Comparison of ENCODE assay signal across 13 cellular contexts in genomic region chr6:290111-290932, GRCh38. TPM values are rescaled to one million over a fixed set of nuclear protein-coding genes. Genes with fewer than 3 reads are reported as not detected.
DNase-seq lines count a peak whose midpoint lies in the region; ATAC-seq, FAIRE-seq and TF ChIP-seq lines count a peak whose summit lies in the region.
"Had no signal": no experiment of that assay in that cellular context is flagged by ENCODE, and none has a peak within 500 bp of the region (broad histone marks: within the 10 kb centered on the region; RNA-seq: fewer than 3 reads in every experiment).

No MANE protein-coding gene starts in this region.

- TF ChIP-seq CTCF in nephron (IDR thresholded peaks at IDR 0.05; ENCODE audit: unreplicated experiment in 3 of 3) = no peak

- peak; percentile 86 for FAIRE-seq in GM18507 (lab: Jason Lieb, UNC)

- no peak overlapping the region for H3K27ac Mint-ChIP-seq in activated CD4-positive, alpha-beta T cell treated with anti-CD3 and anti-CD28 coated beads for 36 hours
- peak overlapping the region; percentile 32 for H3K27ac Mint-ChIP-seq in activated T-helper 1 cell treated with anti-CD3 and anti-CD28 coated beads, Interleukin-12 subunit alpha, Interleukin-12 subunit beta, Interleukin-2, Interleukin-4 antibody, amounts not matched to agents 30 ng/mL and 10 ng/mL and 1 ng/mL, durations not matched to agents 14 hours and 24 hours and 36 hours
- peak overlapping the region; percentile 11 to 57 (median 55) for H3K27ac Mint-ChIP-seq in nephron

- POLR2A ChIA-PET in activated CD4-positive, alpha-beta T cell treated with anti-CD3 and anti-CD28 coated beads for 36 hours (lab: Charles Lee) = interaction anchor here (0.7 kb wide), 2 partner anchors 67 to 78 kb away, joined by 3 read pairs; no protein-coding TSS in a partner anchor

- no peaks in the 10 kb centered on the region for H3K27me3 Mint-ChIP-seq in activated CD4-positive, alpha-beta T cell treated with anti-CD3 and anti-CD28 coated beads for 36 hours
- no peaks in the 10 kb centered on the region for H3K27me3 Mint-ChIP-seq in activated T-helper 1 cell treated with anti-CD3 and anti-CD28 coated beads, Interleukin-12 subunit alpha, Interleukin-12 subunit beta, Interleukin-2, Interleukin-4 antibody, amounts not matched to agents 30 ng/mL and 10 ng/mL and 1 ng/mL, durations not matched to agents 14 hours and 24 hours and 36 hours (ENCODE audit: insufficient read depth)
- H3K27me3 Mint-ChIP-seq in nephron (ENCODE audit: low read depth) = peaks cover 14% of the 10 kb centered on the region

- H3K4me3 Mint-ChIP-seq in activated CD4-positive, alpha-beta T cell treated with anti-CD3 and anti-CD28 coated beads for 36 hours = peak overlapping the region; percentile 2
- H3K4me3 Mint-ChIP-seq in activated T-helper 1 cell treated with anti-CD3 and anti-CD28 coated beads, Interleukin-12 subunit alpha, Interleukin-12 subunit beta, Interleukin-2, Interleukin-4 antibody, amounts not matched to agents 30 ng/mL and 10 ng/mL and 1 ng/mL, durations not matched to agents 14 hours and 24 hours and 36 hours = peak overlapping the region; percentile 52
- peak overlapping the region; percentile 75 to 84 (median 83) for H3K4me3 Mint-ChIP-seq in nephron

- DNase-seq in activated CD4-positive, alpha-beta T cell treated with anti-CD3 and anti-CD28 coated beads for 36 hours = no peak
- no peak for DNase-seq in activated CD4-positive, alpha-beta T cell treated with anti-CD3 and anti-CD28 coated beads for 4 hours
- no peak for DNase-seq in GM18507 (ENCODE audit: extremely low spot score, insufficient read length, low read depth)
- no peak for DNase-seq in activated T-helper 1 cell treated with anti-CD3 and anti-CD28 coated beads, Interleukin-12 subunit alpha, Interleukin-12 subunit beta, Interleukin-2, Interleukin-4 antibody, amounts not matched to agents 30 ng/mL and 10 ng/mL and 1 ng/mL, durations not matched to agents 14 hours and 24 hours and 36 hours (ENCODE audit: low spot score)
- no peak for DNase-seq in NCI-H1417 (lab: John Stamatoyannopoulos, UW)
- no peak for DNase-seq in AML-193 (lab: John Stamatoyannopoulos, UW)
- no peak for DNase-seq in left lobe of liver (ENCODE audit: low spot score)
- DNase-seq: anterior cingulate cortex, heart right ventricle, NCI-H1048, NCI-H510A treated with DMSO at 0.1 percent for 48 hours, right cardiac atrium had no signal

- peaks cover 53% of the 10 kb centered on the region for H3K4me1 Mint-ChIP-seq in activated CD4-positive, alpha-beta T cell treated with anti-CD3 and anti-CD28 coated beads for 36 hours
- peaks cover 50% of the 10 kb centered on the region for H3K4me1 Mint-ChIP-seq in activated T-helper 1 cell treated with anti-CD3 and anti-CD28 coated beads, Interleukin-12 subunit alpha, Interleukin-12 subunit beta, Interleukin-2, Interleukin-4 antibody, amounts not matched to agents 30 ng/mL and 10 ng/mL and 1 ng/mL, durations not matched to agents 14 hours and 24 hours and 36 hours (ENCODE audit: low read depth)
- H3K4me1 Mint-ChIP-seq in nephron = peaks cover 25% of the 10 kb centered on the region

- peaks cover 4% of the 10 kb centered on the region for H3K36me3 Mint-ChIP-seq in activated CD4-positive, alpha-beta T cell treated with anti-CD3 and anti-CD28 coated beads for 36 hours (ENCODE audit: low read depth)
- peaks cover 4% of the 10 kb centered on the region for H3K36me3 Mint-ChIP-seq in activated T-helper 1 cell treated with anti-CD3 and anti-CD28 coated beads, Interleukin-12 subunit alpha, Interleukin-12 subunit beta, Interleukin-2, Interleukin-4 antibody, amounts not matched to agents 30 ng/mL and 10 ng/mL and 1 ng/mL, durations not matched to agents 14 hours and 24 hours and 36 hours (ENCODE audit: low read depth)
- no peaks in the 10 kb centered on the region for H3K36me3 Mint-ChIP-seq in nephron (ENCODE audit: low read depth)

- no peak for ATAC-seq in activated CD4-positive, alpha-beta T cell treated with anti-CD3 and anti-CD28 coated beads for 36 hours
- ATAC-seq in left lobe of liver = no peak
- ATAC-seq: heart right ventricle, right cardiac atrium had no signal

- intact Hi-C loops in activated CD4-positive, alpha-beta T cell treated with anti-CD3 and anti-CD28 coated beads for 36 hours (cut with DNase I, micrococcal nuclease) = loop anchor here in 1 of 2 experiments (5.0 kb wide), 3 partner anchors 38 to 202 kb away; no protein-coding TSS in a partner anchor
- intact Hi-C loops in activated T-helper 1 cell treated with anti-CD3 and anti-CD28 coated beads, Interleukin-12 subunit alpha, Interleukin-12 subunit beta, Interleukin-2, Interleukin-4 antibody, amounts not matched to agents 30 ng/mL and 10 ng/mL and 1 ng/mL, durations not matched to agents 14 hours and 24 hours and 36 hours (cut with micrococcal nuclease) = loop anchor here (10.0 kb wide), 1 partner anchor 424 kb away; no protein-coding TSS in a partner anchor

- H3K9me3 Mint-ChIP-seq in activated CD4-positive, alpha-beta T cell treated with anti-CD3 and anti-CD28 coated beads for 36 hours (ENCODE audit: low read depth) = no peaks in the 10 kb centered on the region
- no peaks in the 10 kb centered on the region for H3K9me3 Mint-ChIP-seq in activated T-helper 1 cell treated with anti-CD3 and anti-CD28 coated beads, Interleukin-12 subunit alpha, Interleukin-12 subunit beta, Interleukin-2, Interleukin-4 antibody, amounts not matched to agents 30 ng/mL and 10 ng/mL and 1 ng/mL, durations not matched to agents 14 hours and 24 hours and 36 hours
- peaks cover 12% of the 10 kb centered on the region for H3K9me3 Mint-ChIP-seq in nephron

- CTCF ChIA-PET in activated CD4-positive, alpha-beta T cell treated with anti-CD3 and anti-CD28 coated beads for 36 hours (lab: Charles Lee) = interaction anchor here (0.5 to 1.1 kb wide), 4 partner anchors 13 to 154 kb away, joined by 3 to 5 read pairs (median 4); no protein-coding TSS in a partner anchor

RNA-seq across cellular contexts. Expression of gene DUSP22, which starts 2.0 kb away (rescaled TPM):
- total RNA-seq in activated CD4-positive, alpha-beta T cell treated with anti-CD3 and anti-CD28 coated beads for 36 hours = 10 to 100 TPM; 33.2 to 33.7 TPM
- total RNA-seq in activated T-helper 1 cell treated with anti-CD3 and anti-CD28 coated beads, Interleukin-12 subunit alpha, Interleukin-12 subunit beta, Interleukin-2, Interleukin-4 antibody, amounts not matched to agents 30 ng/mL and 10 ng/mL and 1 ng/mL, durations not matched to agents 14 hours and 24 hours and 36 hours = 22.0 and 22.1 TPM in 2 replicates
- 15.9 TPM for total RNA-seq in left lobe of liver

Comparison
In these comparisons a context has a peak if more than half of its experiments do, and no peak if none do; other contexts are left out.
1. H3K4me3 Mint-ChIP-seq: peak in every context shown above with its lines; median percentile 83 in nephron; 52 in activated T-helper 1 cell treated with anti-CD3 and anti-CD28 coated beads, Interleukin-12 subunit alpha, Interleukin-12 subunit beta, Interleukin-2, Interleukin-4 antibody, amounts not matched to agents 30 ng/mL and 10 ng/mL and 1 ng/mL, durations not matched to agents 14 hours and 24 hours and 36 hours; 2 in activated CD4-positive, alpha-beta T cell treated with anti-CD3 and anti-CD28 coated beads for 36 hours.